ENCODE assay signal across 10 cellular contexts in the genomic region with DNA sequence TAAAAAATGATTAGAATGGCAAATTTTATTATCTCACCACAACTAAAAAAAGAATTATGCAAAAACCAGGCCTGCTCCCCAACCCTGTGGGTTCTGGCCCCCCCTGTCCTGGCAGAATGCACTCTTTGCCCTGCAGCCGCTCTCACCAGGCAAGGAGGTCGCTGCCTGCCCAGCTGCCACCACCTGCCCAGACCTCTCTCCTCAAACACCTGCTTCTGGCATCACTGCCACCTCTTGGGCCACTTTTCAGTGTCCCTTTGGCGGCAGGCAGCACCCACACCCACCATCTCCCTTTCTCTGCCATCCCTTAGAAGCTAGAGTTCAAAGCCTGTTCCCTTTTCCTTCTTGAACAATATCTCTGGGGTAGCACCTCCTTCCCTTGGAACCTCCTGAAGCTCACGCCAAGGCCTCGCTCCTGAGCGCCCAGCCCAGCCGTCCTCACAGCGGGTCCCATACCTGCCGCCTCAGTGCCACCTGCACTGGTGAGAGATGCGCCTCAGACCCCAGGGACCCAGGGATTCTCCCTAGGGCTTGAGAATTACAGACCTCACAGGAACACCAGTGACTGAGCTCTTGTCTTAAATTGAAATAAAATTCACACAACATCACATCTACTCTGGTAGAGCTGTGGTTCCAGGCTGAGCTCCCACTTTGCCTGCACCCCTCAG. TPM values are rescaled to one million over a fixed set of nuclear protein-coding genes. Genes with fewer than 3 reads are reported as not detected.
DNase-seq lines count a peak whose midpoint lies in the region; ATAC-seq and TF ChIP-seq lines count a peak whose summit lies in the region.
"Had no signal": no experiment of that assay in that cellular context is flagged by ENCODE, and none has a peak within 500 bp of the region (broad histone marks: within the 10 kb centered on the region; RNA-seq: fewer than 3 reads in every experiment).

No MANE protein-coding gene starts in this region.

- H3K9ac ChIP-seq in mucosa of stomach (ENCODE audit: low read length): peak overlapping the region; percentile 8

- DNase-seq in Calu3 (no peak), D341Med (ENCODE audit: low spot score) (no peak), NCI-H2029 treated with DMSO at 0.1 percent for 48 hours (lab: John Stamatoyannopoulos, UW) (no peak), hepatic stellate cell (ENCODE audit: low spot score) (no peak)
- DNase-seq in activated T-cell treated with anti-CD3 and anti-CD28 coated beads, Interleukin-2, amount 50 U/mL, for 4 hours: no peak
- DNase-seq: uterus had no signal

- H3K27me3 Mint-ChIP-seq in Calu3 (ENCODE audit: unreplicated experiment): no peaks in the 10 kb centered on the region
- H3K27me3 Mint-ChIP-seq in activated T-cell treated with anti-CD3 and anti-CD28 coated beads, Interleukin-2, amount 50 U/mL, for 4 hours (ENCODE audit: low read depth): no peaks in the 10 kb centered on the region

- peaks cover 32% of the 10 kb centered on the region for H3K36me3 ChIP-seq in mucosa of stomach (ENCODE audit: control insufficient read depth, insufficient read depth, low read length)
- H3K36me3 ChIP-seq: uterus had no signal

- peaks cover 38% of the 10 kb centered on the region for H3K36me3 Mint-ChIP-seq in Calu3 (ENCODE audit: insufficient read depth, unreplicated experiment)
- peaks cover 17% of the 10 kb centered on the region for H3K36me3 Mint-ChIP-seq in activated T-cell treated with anti-CD3 and anti-CD28 coated beads, Interleukin-2, amount 50 U/mL, for 4 hours (ENCODE audit: insufficient read depth)

- no TSS peak for BruUV-seq in Calu3 (replicated peaks; lab: Mats Ljungman, UMichigan)

- no peak overlapping the region for H3K4me3 Mint-ChIP-seq in Calu3 (ENCODE audit: low read depth, unreplicated experiment)
- peak overlapping the region; percentile 3 for H3K4me3 Mint-ChIP-seq in activated T-cell treated with anti-CD3 and anti-CD28 coated beads, Interleukin-2, amount 50 U/mL, for 4 hours

- ATAC-seq in GM19397 (IDR thresholded peaks at IDR 0.05; ENCODE audit: unreplicated experiment): peak; percentile 43
- ATAC-seq in activated T-cell treated with anti-CD3 and anti-CD28 coated beads, Interleukin-2, amount 50 U/mL, for 4 hours: no peak
- ATAC-seq in HG02840 (IDR thresholded peaks at IDR 0.05; ENCODE audit: low FRiP score, unreplicated experiment): no peak

- CTCF ChIA-PET in Calu3 (lab: Charles Lee): no interaction called here

- H3K9me3 ChIP-seq in mucosa of stomach (ENCODE audit: control insufficient read depth, low read length): no peaks in the 10 kb centered on the region
- H3K9me3 ChIP-seq: uterus had no signal

- H3K4me1 ChIP-seq in mucosa of stomach (ENCODE audit: control insufficient read depth, insufficient read depth, low read length): peaks cover 24% of the 10 kb centered on the region
- H3K4me1 ChIP-seq: uterus had no signal

- peaks cover 2% of the 10 kb centered on the region for H3K9me3 Mint-ChIP-seq in Calu3 (ENCODE audit: low read depth, unreplicated experiment)
- no peaks in the 10 kb centered on the region for H3K9me3 Mint-ChIP-seq in activated T-cell treated with anti-CD3 and anti-CD28 coated beads, Interleukin-2, amount 50 U/mL, for 4 hours

- intact Hi-C loops in Calu3 (cut with micrococcal nuclease; ENCODE audit: unreplicated experiment): no loop called here

- no peaks in the 10 kb centered on the region for H3K27me3 ChIP-seq in mucosa of stomach (ENCODE audit: control insufficient read depth, insufficient read depth, low read length)
- H3K27me3 ChIP-seq: uterus had no signal

- H3K4me3 ChIP-seq in mucosa of stomach (ENCODE audit: low read length): no peak overlapping the region
- H3K4me3 ChIP-seq: lung, uterus had no signal

- peaks cover 6% of the 10 kb centered on the region for H3K4me1 Mint-ChIP-seq in Calu3 (ENCODE audit: low read depth, unreplicated experiment)
- peaks cover 28% of the 10 kb centered on the region for H3K4me1 Mint-ChIP-seq in activated T-cell treated with anti-CD3 and anti-CD28 coated beads, Interleukin-2, amount 50 U/mL, for 4 hours (ENCODE audit: low read depth)

- H3K27ac Mint-ChIP-seq in Calu3 (ENCODE audit: unreplicated experiment): peak overlapping the region; percentile 18

- no peak for TF ChIP-seq CTCF in Calu3 (IDR thresholded peaks at IDR 0.05; ENCODE audit: unreplicated experiment)

RNA-seq across cellular contexts. Expression of gene SGSM3, which starts 44.6 kb away (rescaled TPM):
- total RNA-seq in Calu3 (2022): 70.6 and 83.3 TPM in 2 replicates
- total RNA-seq in activated T-cell treated with anti-CD3 and anti-CD28 coated beads, Interleukin-2, amount 50 U/mL, for 4 hours: 10 to 100 TPM; 27.4 to 32.4 (median 32.2) TPM
